Comparison of ENCODE assay signal across 21 cellular contexts in the genomic region with DNA sequence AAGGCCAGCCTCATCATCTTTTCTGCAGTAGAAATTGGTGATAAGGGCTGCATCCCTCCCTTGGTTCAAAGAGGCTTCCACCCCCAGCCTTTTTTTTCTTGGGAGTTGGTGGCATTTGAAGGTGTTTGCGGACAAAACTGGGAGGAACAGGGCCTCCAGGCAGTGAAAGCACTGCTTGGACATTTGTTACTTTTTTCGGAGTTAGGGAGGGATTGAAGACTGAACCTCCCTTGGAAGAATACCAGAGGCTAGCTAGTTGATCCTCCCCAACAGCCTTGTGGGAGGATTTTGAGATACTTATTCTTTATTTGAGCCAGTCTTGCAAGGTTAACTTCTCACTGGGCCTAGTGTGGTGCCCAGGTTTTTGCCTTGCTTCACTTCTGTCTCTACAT.
"Had no signal": no experiment of that assay in that cellular context is flagged by ENCODE, and none has a peak within 500 bp of the region (broad histone marks: within the 10 kb centered on the region; RNA-seq: fewer than 3 reads in every experiment).

No MANE protein-coding gene starts in this region.

- H3K9me3 ChIP-seq: gastrocnemius medialis, heart right ventricle, lower lobe of right lung, neutrophil, tibial nerve had no signal

- DNase-seq: activated CD4-positive, CD25-positive, alpha-beta regulatory T cell treated with anti-CD3 and anti-CD28 coated beads, Interleukin-2, amount 50 U/mL, for 72 hours; activated effector memory CD4-positive, alpha-beta T cell treated with Interleukin-2 at 50 U/mL for 16 hours; activated T-cell treated with anti-CD3 and anti-CD28 coated beads, Interleukin-2, amount 50 U/mL, for 1 hour; brain microvascular endothelial cell; dermis blood vessel endothelial cell; gastrocnemius medialis; heart right ventricle; left colon; lower lobe of right lung; retina; stimulated activated CD4-positive, alpha-beta T cell treated with anti-CD3 and anti-CD28 coated beads, Interleukin-4, amount 100 ng/mL, for 1 hour; stimulated activated naive CD4-positive, alpha-beta T cell; T-helper 1 cell; T1000 had no signal

- H3K27ac ChIP-seq: brain microvascular endothelial cell, epithelial cell of prostate, gastrocnemius medialis, heart right ventricle, lower lobe of right lung, neutrophil, parathyroid adenoma, tibial nerve had no signal

- H3K9me3 Mint-ChIP-seq: mesothelial cell of epicardium had no signal

- H3K27ac Mint-ChIP-seq: activated naive CD4-positive, alpha-beta T cell treated with anti-CD3 and anti-CD28 coated beads, Interleukin-2, amount 50 U/mL, for 72 hours had no signal

- H3K27me3 ChIP-seq: brain microvascular endothelial cell, gastrocnemius medialis, heart right ventricle, neutrophil, tibial nerve had no signal

- H3K4me3 ChIP-seq: gastrocnemius medialis, heart right ventricle, lower lobe of right lung, tibial nerve had no signal

- ATAC-seq: activated naive CD4-positive, alpha-beta T cell treated with anti-CD3 and anti-CD28 coated beads, Interleukin-2, amount 50 U/mL, for 72 hours; gastrocnemius medialis; heart right ventricle; left colon; lower lobe of right lung; SK-N-SH treated with all-trans-retinoic acid at 6 μM for 48 hours had no signal

- H3K4me3 Mint-ChIP-seq: mesothelial cell of epicardium had no signal
